In the genomic region with DNA sequence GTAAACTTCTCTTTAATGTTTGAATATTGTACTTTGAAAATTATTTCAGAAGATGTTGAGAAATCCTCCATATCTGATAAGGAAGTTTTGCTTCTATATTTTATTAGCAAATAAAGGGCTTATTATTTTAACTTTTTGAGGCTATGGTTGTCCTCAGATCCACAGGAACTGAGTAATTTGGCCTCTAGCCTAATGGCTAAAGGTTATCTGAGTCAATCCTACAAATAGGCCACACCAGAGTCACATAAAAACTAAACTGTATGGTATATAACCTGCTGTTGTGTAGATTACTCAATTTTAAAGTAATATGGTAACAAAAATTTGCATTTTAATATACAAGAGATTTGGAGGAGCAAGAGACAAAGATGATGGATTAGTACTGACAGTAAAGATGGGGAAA, we compare ENCODE assay signal across 16 cellular contexts.
DNase-seq lines count a peak whose midpoint lies in the region; ATAC-seq and TF ChIP-seq lines count a peak whose summit lies in the region.
"Had no signal": no experiment of that assay in that cellular context is flagged by ENCODE, and none has a peak within 500 bp of the region (broad histone marks: within the 10 kb centered on the region; RNA-seq: fewer than 3 reads in every experiment).

No MANE protein-coding gene starts in this region.

- POLR2A ChIA-PET in PC-3 (lab: Charles Lee; ENCODE audit: unreplicated experiment), result no interaction called here

- no peaks in the 10 kb centered on the region for H3K9me2 ChIP-seq in PC-3 (replicated peaks; ENCODE audit: low read length)

- no peaks in the 10 kb centered on the region for H3F3A ChIP-seq in PC-3 (ENCODE audit: low read length, unreplicated experiment)

- H2AFZ ChIP-seq in PC-3 (ENCODE audit: low read length), result no peak overlapping the region

- TF ChIP-seq CTCF in PC-3 (conservative IDR thresholded peaks at IDR 0.05; ENCODE audit: low read depth, low read length) (no peak), mucosa of descending colon (IDR thresholded peaks at IDR 0.05) (no peak), suprapubic skin (IDR thresholded peaks at IDR 0.05) (no peak), prostate gland (IDR thresholded peaks at IDR 0.05) (no peak)

- no peak overlapping the region for H3K9ac ChIP-seq in PC-3 (ENCODE audit: low read length)

- BruUV-seq in PC-3 (replicated peaks; lab: Mats Ljungman, UMichigan), result no TSS peak

- no peak overlapping the region for H3K4me2 ChIP-seq in PC-3 (ENCODE audit: low read length)

- CTCF ChIA-PET in PC-3 (lab: Charles Lee), result no interaction called here

- DNase-seq in HCEC 1CT (peak; percentile 19), PC-3 (peak; percentile 33), epithelial cell of prostate (ENCODE audit: low read depth, low spot score) (no peak), mucosa of descending colon (no peak), suprapubic skin (ENCODE audit: low spot score in 2 of 2) (no peak), prostate gland (ENCODE audit: low spot score) (no peak)
- DNase-seq: DMS153, MG63, NCI-H1105 treated with DMSO at 0.1 percent for 48 hours, NCI-H146, NCI-H2029 treated with DMSO at 0.1 percent for 48 hours, SIG-M5 had no signal

- intact Hi-C loops in PC-3 (cut with micrococcal nuclease), result no loop called here
- intact Hi-C loops in mucosa of descending colon (cut with DNase I, micrococcal nuclease), result no loop called here
- intact Hi-C loops in prostate gland (cut with DNase I), result no loop called here

- H3K9me3 ChIP-seq in PC-3 (ENCODE audit: low read length) (no peaks in the 10 kb centered on the region), mucosa of descending colon (no peaks in the 10 kb centered on the region), suprapubic skin (no peaks in the 10 kb centered on the region), prostate gland (no peaks in the 10 kb centered on the region)
- H3K9me3 ChIP-seq: MG63 had no signal

- ATAC-seq in PC-3, result peak; percentile 62; the same call in 1 of the 2 replicates
- ATAC-seq in mucosa of descending colon, result peak; percentile 52
- no peak for ATAC-seq in HG03457 (IDR thresholded peaks at IDR 0.05; ENCODE audit: unreplicated experiment)
- ATAC-seq: Panc1 had no signal

- H3K4me1 ChIP-seq in PC-3 (ENCODE audit: insufficient read depth, low read length), result peaks cover 10% of the 10 kb centered on the region; the same call in 1 of the 2 replicates
- H3K4me1 ChIP-seq in mucosa of descending colon (ENCODE audit: low read depth), result no peaks in the 10 kb centered on the region
- H3K4me1 ChIP-seq in suprapubic skin, result no peaks in the 10 kb centered on the region
- H3K4me1 ChIP-seq in prostate gland (replicated peaks), result no peaks in the 10 kb centered on the region

- H3K27me3 ChIP-seq in PC-3 (ENCODE audit: low read length), result no peaks in the 10 kb centered on the region
- H3K27me3 ChIP-seq in suprapubic skin, result no peaks in the 10 kb centered on the region
- no peaks in the 10 kb centered on the region for H3K27me3 ChIP-seq in prostate gland (replicated peaks; ENCODE audit: insufficient read depth)

- H3K27ac ChIP-seq in PC-3 (ENCODE audit: low read length), result no peak overlapping the region
- H3K27ac ChIP-seq in epithelial cell of prostate, result peak overlapping the region; percentile 54
- no peak overlapping the region for H3K27ac ChIP-seq in suprapubic skin
- no peak overlapping the region for H3K27ac ChIP-seq in prostate gland
- H3K27ac ChIP-seq: HL-60, SK-N-MC had no signal

- H3K36me3 ChIP-seq in PC-3 (ENCODE audit: low read depth, low read length) (no peaks in the 10 kb centered on the region), mucosa of descending colon (ENCODE audit: low read depth) (no peaks in the 10 kb centered on the region), suprapubic skin (no peaks in the 10 kb centered on the region), prostate gland (no peaks in the 10 kb centered on the region)
- H3K36me3 ChIP-seq: MG63 had no signal

- TF ChIP-seq POLR2A in suprapubic skin (IDR thresholded peaks at IDR 0.05) (no peak), prostate gland (IDR thresholded peaks at IDR 0.05) (no peak)

- no peaks in the 10 kb centered on the region for H3K79me2 ChIP-seq in PC-3 (ENCODE audit: low read length)

- no peak for TF ChIP-seq EP300 in suprapubic skin (IDR thresholded peaks at IDR 0.05)

- H4K20me1 ChIP-seq in PC-3 (ENCODE audit: low read length), result no peaks in the 10 kb centered on the region

- H3K4me3 ChIP-seq in PC-3 (ENCODE audit: low read length) (no peak overlapping the region), mucosa of descending colon (no peak overlapping the region), suprapubic skin (no peak overlapping the region), prostate gland (no peak overlapping the region)
- H3K4me3 ChIP-seq: MG63, SK-N-MC had no signal

Comparison
In these comparisons a context has a peak if more than half of its experiments do, and no peak if none do; other contexts are left out.
1. DNase-seq: peak in HCEC 1CT (single experiment) and PC-3 (single experiment); none in epithelial cell of prostate (single experiment), mucosa of descending colon (0 of 3), suprapubic skin (0 of 2) and prostate gland (single experiment).